ENCODE assay signal across 8 cellular contexts in genomic region chrX:47145408-47146120, GRCh38. TPM values are rescaled to one million over a fixed set of nuclear protein-coding genes. Genes with fewer than 3 reads are reported as not detected.
DNase-seq lines count a peak whose midpoint lies in the region; ATAC-seq and TF ChIP-seq lines count a peak whose summit lies in the region.

No MANE protein-coding gene starts in this region.

- H3K4me2 ChIP-seq in PC-3 (ENCODE audit: low read length): peak overlapping the region; percentile 93

- CTCF ChIA-PET in PC-3 (lab: Charles Lee): interaction anchor here (0.6 to 1.1 kb wide), 5 partner anchors 45 to 77 kb away, joined by 3 to 5 read pairs (median 3); no protein-coding TSS in a partner anchor

- H3K9me3 ChIP-seq in PC-3 (ENCODE audit: low read length) (no peaks in the 10 kb centered on the region), mucosa of stomach (ENCODE audit: control insufficient read depth, low read length) (no peaks in the 10 kb centered on the region)

- H3K9me3 Mint-ChIP-seq in effector memory CD8-positive, alpha-beta T cell: no peaks in the 10 kb centered on the region

- BruUV-seq in PC-3 (replicated peaks; lab: Mats Ljungman, UMichigan): TSS peak; percentile 40

- peak overlapping the region; percentile 98 to 99 for H3K27ac Mint-ChIP-seq in effector memory CD8-positive, alpha-beta T cell

- no peaks in the 10 kb centered on the region for H3K27me3 Mint-ChIP-seq in effector memory CD8-positive, alpha-beta T cell

- peak overlapping the region; percentile 76 for H2AFZ ChIP-seq in PC-3 (ENCODE audit: low read length)

- H3K36me3 ChIP-seq in PC-3 (ENCODE audit: low read depth, low read length): peaks cover 12% of the 10 kb centered on the region; the same call in 1 of the 2 replicates
- no peaks in the 10 kb centered on the region for H3K36me3 ChIP-seq in mucosa of stomach (ENCODE audit: control insufficient read depth, insufficient read depth, low read length)

- POLR2A ChIA-PET in PC-3 (lab: Charles Lee; ENCODE audit: unreplicated experiment): interaction anchor here (0.6 to 1.2 kb wide), 4 partner anchors 9 to 97 kb away, joined by 3 to 9 read pairs (median 5); no protein-coding TSS in a partner anchor

- H3K27ac ChIP-seq in PC-3 (ENCODE audit: low read length): peak overlapping the region; percentile 86

- no peaks in the 10 kb centered on the region for H3F3A ChIP-seq in PC-3 (ENCODE audit: low read length, unreplicated experiment)

- peaks cover 36% of the 10 kb centered on the region for H3K36me3 Mint-ChIP-seq in effector memory CD8-positive, alpha-beta T cell (ENCODE audit: insufficient read depth)

- H3K9ac ChIP-seq in PC-3 (ENCODE audit: low read length) (peak overlapping the region; percentile 97), mucosa of stomach (ENCODE audit: low read length) (peak overlapping the region; percentile 88)

- intact Hi-C loops in PC-3 (cut with micrococcal nuclease): no loop called here

- H3K4me1 ChIP-seq in PC-3 (ENCODE audit: insufficient read depth, low read length) (peaks cover 25% of the 10 kb centered on the region), mucosa of stomach (ENCODE audit: control insufficient read depth, insufficient read depth, low read length) (peaks cover 13% of the 10 kb centered on the region)

- no peaks in the 10 kb centered on the region for H3K9me2 ChIP-seq in PC-3 (replicated peaks; ENCODE audit: low read length)

- H3K79me2 ChIP-seq in PC-3 (ENCODE audit: low read length): peaks cover 80% of the 10 kb centered on the region

- peaks cover 32% of the 10 kb centered on the region for H4K20me1 ChIP-seq in PC-3 (ENCODE audit: low read length)

- H3K4me3 ChIP-seq in PC-3 (ENCODE audit: low read length) (peak overlapping the region; percentile 98), mucosa of stomach (ENCODE audit: low read length) (peak overlapping the region; percentile 63)

- ATAC-seq in HG02642 (IDR thresholded peaks at IDR 0.05; ENCODE audit: poor library complexity, unreplicated experiment): peak; percentile 29
- ATAC-seq in PC-3: peak; percentile 19
- ATAC-seq in effector memory CD8-positive, alpha-beta T cell (replicated peaks): peak; percentile 18
- no peak for ATAC-seq in GM18519 (IDR thresholded peaks at IDR 0.05; ENCODE audit: low FRiP score, unreplicated experiment)

- DNase-seq in NCI-H446 (lab: John Stamatoyannopoulos, UW) (peak; percentile 55 to 69), NCI-H446 treated with DMSO at 0.1 percent for 48 hours (lab: John Stamatoyannopoulos, UW) (no peak), PC-3 (no peak), HuH-7 (ENCODE audit: low spot score) (no peak)
- no peak for DNase-seq in effector memory CD8-positive, alpha-beta T cell

- H3K4me1 Mint-ChIP-seq in effector memory CD8-positive, alpha-beta T cell (ENCODE audit: low read depth in 2 of 2): peaks cover 29 to 31% of the 10 kb centered on the region in 2 donors

- TF ChIP-seq CTCF in PC-3 (conservative IDR thresholded peaks at IDR 0.05; ENCODE audit: low read depth, low read length): no peak

- no peaks in the 10 kb centered on the region for H3K27me3 ChIP-seq in PC-3 (ENCODE audit: low read length)
- H3K27me3 ChIP-seq in mucosa of stomach (ENCODE audit: control insufficient read depth, insufficient read depth, low read length): no peaks in the 10 kb centered on the region

- peak overlapping the region; percentile 99 to 100 for H3K4me3 Mint-ChIP-seq in effector memory CD8-positive, alpha-beta T cell

RNA-seq across cellular contexts. Expression of gene RBM10, which starts 0.5 kb away (rescaled TPM):
- 71.5 and 87.0 TPM in 2 replicates for total RNA-seq in PC-3 (2014; rRNA removed)

RNA-seq across cellular contexts. Expression of gene NDUFB11, which starts 1.1 kb away (rescaled TPM):
- total RNA-seq in PC-3 (2014; rRNA removed): 164 and 258 TPM in 2 replicates

RNA-seq across cellular contexts. Expression of gene UBA1, which starts 48.1 kb away (rescaled TPM):
- 282 and 299 TPM in 2 replicates for total RNA-seq in PC-3 (2014; rRNA removed)

Comparison
In these comparisons a context has a peak if more than half of its experiments do, and no peak if none do; other contexts are left out.
1. DNase-seq: peak in NCI-H446 (2 of 2); none in NCI-H446 treated with DMSO at 0.1 percent for 48 hours (single experiment), PC-3 (single experiment), effector memory CD8-positive, alpha-beta T cell (0 of 3) and HuH-7 (single experiment).